ENCODE assay signal across 9 cellular contexts in the genomic region with DNA sequence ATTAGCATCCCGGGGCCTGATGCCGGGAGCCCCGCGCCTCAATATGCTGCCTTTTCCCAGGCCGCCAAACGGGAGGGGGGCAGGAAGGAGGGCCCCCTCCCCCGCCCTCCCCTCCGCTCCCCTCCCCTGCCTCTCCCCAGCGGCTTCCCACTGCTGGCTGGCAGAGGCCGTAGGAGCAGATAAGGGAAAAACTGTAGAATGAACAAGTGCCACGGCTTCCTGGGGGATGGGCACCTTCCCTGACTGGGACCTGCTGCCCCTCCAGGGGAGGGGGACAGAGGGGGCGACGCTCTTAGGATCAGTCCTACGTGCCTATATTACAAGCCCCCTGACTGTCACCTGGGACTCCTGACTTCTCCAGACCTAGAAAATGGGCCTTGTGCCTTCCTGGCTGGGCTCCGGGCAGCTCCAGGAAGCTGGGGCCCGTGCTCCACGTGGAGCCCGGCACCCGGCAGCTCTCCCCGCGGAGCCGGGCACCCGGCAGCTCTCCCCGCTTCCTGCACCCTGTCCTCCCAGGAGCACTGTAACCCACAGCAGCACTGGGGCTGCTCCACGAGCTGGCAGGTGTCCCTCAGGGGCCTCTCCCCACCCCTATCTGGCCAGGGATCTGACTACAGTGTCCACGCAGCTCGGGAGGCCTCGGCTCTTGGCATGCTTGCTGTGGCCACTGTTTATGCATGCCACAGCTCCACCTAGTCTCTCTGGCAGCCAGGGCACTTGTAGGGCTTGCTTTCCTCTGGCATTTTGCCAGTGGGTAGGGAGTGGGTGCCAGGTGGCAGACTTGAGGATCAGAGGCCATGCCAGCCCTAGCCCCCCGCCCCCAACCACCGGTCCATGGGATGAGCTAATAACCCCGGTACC. TPM values are rescaled to one million over a fixed set of nuclear protein-coding genes. Genes with fewer than 3 reads are reported as not detected.
DNase-seq lines count a peak whose midpoint lies in the region; ATAC-seq, FAIRE-seq and TF ChIP-seq lines count a peak whose summit lies in the region.
"Had no signal": no experiment of that assay in that cellular context is flagged by ENCODE, and none has a peak within 500 bp of the region (broad histone marks: within the 10 kb centered on the region; RNA-seq: fewer than 3 reads in every experiment).

No MANE protein-coding gene starts in this region.

- H3K36me3 ChIP-seq in CD4-positive, alpha-beta memory T cell (ENCODE audit: insufficient read depth, low read length): no peaks in the 10 kb centered on the region
- no peaks in the 10 kb centered on the region for H3K36me3 ChIP-seq in astrocyte (ENCODE audit: insufficient read depth, low read length)
- H3K36me3 ChIP-seq in naive thymus-derived CD4-positive, alpha-beta T cell (ENCODE audit: control insufficient read depth in 2 of 3, insufficient read depth in 3 of 3, low read length in 3 of 3): peaks cover 0 to 3% (median 0%) of the 10 kb centered on the region in 3 experiments
- no peaks in the 10 kb centered on the region for H3K36me3 ChIP-seq in BE2C

- no peak for ATAC-seq in naive thymus-derived CD4-positive, alpha-beta T cell
- ATAC-seq in HG03196 (IDR thresholded peaks at IDR 0.05; ENCODE audit: unreplicated experiment) (no peak), GM19397 (IDR thresholded peaks at IDR 0.05; ENCODE audit: unreplicated experiment) (no peak)

- peaks cover 17% of the 10 kb centered on the region for H3K27me3 ChIP-seq in CD4-positive, alpha-beta memory T cell (ENCODE audit: insufficient read depth, low read length)
- H3K27me3 ChIP-seq in astrocyte (ENCODE audit: insufficient read depth, low read length) (peaks cover 6% of the 10 kb centered on the region), BE2C (no peaks in the 10 kb centered on the region)
- H3K27me3 ChIP-seq in naive thymus-derived CD4-positive, alpha-beta T cell (ENCODE audit: control insufficient read depth in 2 of 2, insufficient read depth in 2 of 2, low read length in 2 of 2): peaks cover 4 to 10% of the 10 kb centered on the region in 2 donors

- peak overlapping the region; percentile 18 for H2AFZ ChIP-seq in astrocyte (ENCODE audit: low read depth, low read length)

- peak overlapping the region in 7 of 8 donors; percentile 28 to 73 (median 49) for H3K4me3 Mint-ChIP-seq in CD4-positive, alpha-beta memory T cell
- H3K4me3 Mint-ChIP-seq in HFFc6 (no peak overlapping the region), astrocyte (ENCODE audit: unreplicated experiment) (no peak overlapping the region)
- peak overlapping the region in 9 of 10 donors; percentile 37 to 93 (median 59) for H3K4me3 Mint-ChIP-seq in naive thymus-derived CD4-positive, alpha-beta T cell

- no peak overlapping the region for H3K4me2 ChIP-seq in astrocyte (ENCODE audit: low read length)

- no peak for FAIRE-seq in astrocyte (lab: Jason Lieb, UNC)

- peak overlapping the region in 1 of 7 donors; percentile 76 for H3K27ac Mint-ChIP-seq in CD4-positive, alpha-beta memory T cell
- H3K27ac Mint-ChIP-seq in HFFc6 (peak overlapping the region; percentile 36; the same call in 1 of the 2 replicates), astrocyte (ENCODE audit: unreplicated experiment) (no peak overlapping the region)
- H3K27ac Mint-ChIP-seq in naive thymus-derived CD4-positive, alpha-beta T cell: peak overlapping the region in 1 of 9 donors; percentile 19

- no peaks in the 10 kb centered on the region for H3K9me3 Mint-ChIP-seq in CD4-positive, alpha-beta memory T cell
- H3K9me3 Mint-ChIP-seq in HFFc6 (no peaks in the 10 kb centered on the region), astrocyte (ENCODE audit: unreplicated experiment) (no peaks in the 10 kb centered on the region)
- H3K9me3 Mint-ChIP-seq in naive thymus-derived CD4-positive, alpha-beta T cell: no peaks in the 10 kb centered on the region

- peaks cover 3 to 29% (median 15%) of the 10 kb centered on the region in 4 donors for H3K4me1 Mint-ChIP-seq in CD4-positive, alpha-beta memory T cell
- H3K4me1 Mint-ChIP-seq in HFFc6 (ENCODE audit: low read depth) (peaks cover 46% of the 10 kb centered on the region), astrocyte (ENCODE audit: low read depth, unreplicated experiment) (peaks cover 10% of the 10 kb centered on the region)
- H3K4me1 Mint-ChIP-seq in naive thymus-derived CD4-positive, alpha-beta T cell: peaks cover 7 to 19% (median 14%) of the 10 kb centered on the region in 7 donors

- TF ChIP-seq CTCF in HFFc6 (IDR thresholded peaks at IDR 0.05): peak; percentile 18; the same call in 1 of the 2 replicates
- no peak for TF ChIP-seq CTCF in astrocyte (IDR thresholded peaks at IDR 0.05; ENCODE audit: insufficient read depth, low read depth, low read length)
- TF ChIP-seq CTCF in BE2C (IDR thresholded peaks at IDR 0.05; ENCODE audit: low read depth, low read length): no peak

- peaks cover 28% of the 10 kb centered on the region for H3K4me1 ChIP-seq in CD4-positive, alpha-beta memory T cell (ENCODE audit: insufficient read depth, low read length)
- peaks cover 43% of the 10 kb centered on the region for H3K4me1 ChIP-seq in astrocyte (ENCODE audit: insufficient read depth, low read length)
- H3K4me1 ChIP-seq in naive thymus-derived CD4-positive, alpha-beta T cell (ENCODE audit: control insufficient read depth in 2 of 2, insufficient read depth in 2 of 2, low read length in 2 of 2): peaks cover 15 to 17% of the 10 kb centered on the region in 2 donors
- peaks cover 13% of the 10 kb centered on the region; the same call in 1 of the 2 replicates for H3K4me1 ChIP-seq in BE2C

- POLR2A ChIA-PET in CD4-positive, alpha-beta memory T cell (lab: Charles Lee; ENCODE audit: partially characterized antibody): interaction anchor here (0.8 to 13.2 kb wide), 2 partner anchors 14 to 54 kb away, joined by 4 to 367 read pairs; no protein-coding TSS in a partner anchor
- POLR2A ChIA-PET in naive thymus-derived CD4-positive, alpha-beta T cell (lab: Charles Lee): interaction anchor here (0.5 to 13.2 kb wide), 4 partner anchors 14 to 990 kb away, joined by 3 to 294 read pairs (median 4); no protein-coding TSS in a partner anchor

- H3K79me2 ChIP-seq in astrocyte (ENCODE audit: insufficient read depth, low read length): peaks cover 2% of the 10 kb centered on the region

- H3K27me3 Mint-ChIP-seq in CD4-positive, alpha-beta memory T cell: peaks cover 13 to 20% of the 10 kb centered on the region in 2 donors
- H3K27me3 Mint-ChIP-seq in HFFc6 (ENCODE audit: insufficient read depth): peaks cover 10% of the 10 kb centered on the region
- peaks cover 33% of the 10 kb centered on the region for H3K27me3 Mint-ChIP-seq in astrocyte (ENCODE audit: low read depth, unreplicated experiment)
- H3K27me3 Mint-ChIP-seq in naive thymus-derived CD4-positive, alpha-beta T cell: peaks cover 0 to 50% (median 2%) of the 10 kb centered on the region in 5 donors

- no peaks in the 10 kb centered on the region for H3K9me3 ChIP-seq in CD4-positive, alpha-beta memory T cell (ENCODE audit: control insufficient read depth in 1 of 2, low read length in 2 of 2)
- H3K9me3 ChIP-seq in astrocyte (ENCODE audit: insufficient read depth, low read depth, low read length) (no peaks in the 10 kb centered on the region), BE2C (no peaks in the 10 kb centered on the region)
- no peaks in the 10 kb centered on the region for H3K9me3 ChIP-seq in naive thymus-derived CD4-positive, alpha-beta T cell (ENCODE audit: control insufficient read depth in 2 of 3, low read length in 3 of 3)

- H3K4me3 ChIP-seq in CD4-positive, alpha-beta memory T cell (ENCODE audit: low read length in 2 of 2): no peak overlapping the region
- H3K4me3 ChIP-seq in astrocyte (ENCODE audit: insufficient read depth, low read depth, low read length) (no peak overlapping the region), BE2C (ENCODE audit: low read depth, low read length) (no peak overlapping the region)
- peak overlapping the region; percentile 13 for H3K4me3 ChIP-seq in naive thymus-derived CD4-positive, alpha-beta T cell (ENCODE audit: low read length)

- CTCF ChIA-PET in CD4-positive, alpha-beta memory T cell (lab: Charles Lee; ENCODE audit: partially characterized antibody): interaction anchor here (1.4 kb wide), 1 partner anchor 16 kb away, joined by 5 read pairs; no protein-coding TSS in a partner anchor
- CTCF ChIA-PET in naive thymus-derived CD4-positive, alpha-beta T cell (lab: Charles Lee): interaction anchor here (0.7 to 1.0 kb wide), 2 partner anchors 9 to 25 kb away, joined by 3 to 4 read pairs; partner anchors contain the start of gene TNFRSF14

- no peak overlapping the region for H3K9ac ChIP-seq in astrocyte (ENCODE audit: low read length)

- DNase-seq in CD4-positive, alpha-beta memory T cell: no peak
- DNase-seq in HFFc6 (peak; percentile 32), astrocyte (ENCODE audit: low read depth) (no peak), GOT3 (lab: John Stamatoyannopoulos, UW) (no peak), BE2C (no peak)
- DNase-seq in naive thymus-derived CD4-positive, alpha-beta T cell: peak in 1 of 9 donors; percentile 33
- DNase-seq: aorta had no signal

- no peak overlapping the region for H3K27ac ChIP-seq in CD4-positive, alpha-beta memory T cell (ENCODE audit: low read depth, low read length)
- no peak overlapping the region for H3K27ac ChIP-seq in astrocyte (ENCODE audit: low read depth, low read length)
- no peak overlapping the region for H3K27ac ChIP-seq in naive thymus-derived CD4-positive, alpha-beta T cell (ENCODE audit: low read depth, low read length)

- H3K36me3 Mint-ChIP-seq in CD4-positive, alpha-beta memory T cell: peaks cover 0 to 2% of the 10 kb centered on the region in 2 donors
- H3K36me3 Mint-ChIP-seq in HFFc6 (ENCODE audit: low read depth): no peaks in the 10 kb centered on the region
- no peaks in the 10 kb centered on the region for H3K36me3 Mint-ChIP-seq in astrocyte (ENCODE audit: low read depth, unreplicated experiment)
- no peaks in the 10 kb centered on the region for H3K36me3 Mint-ChIP-seq in naive thymus-derived CD4-positive, alpha-beta T cell

- H4K20me1 ChIP-seq in astrocyte (ENCODE audit: insufficient read depth, low read length): peaks cover 2% of the 10 kb centered on the region

- intact Hi-C loops in CD4-positive, alpha-beta memory T cell (cut with micrococcal nuclease): no loop called here
- intact Hi-C loops in naive thymus-derived CD4-positive, alpha-beta T cell (cut with micrococcal nuclease): no loop called here

RNA-seq across cellular contexts. Expression of gene HES5, which starts 0.7 kb away (rescaled TPM):
- not detected for total RNA-seq in CD4-positive, alpha-beta memory T cell
- polyA plus RNA-seq in CD4-positive, alpha-beta memory T cell: not detected
- under 1 TPM in 5 of 6 experiments, not detected in 1; 0.28 to 0.57 (median 0.36) TPM for total RNA-seq in HFFc6 (2021; fragmentation: NEBNext Ultra II Directional; extraction: Animal tissue kit (Norgen Biotek cat#: 25700))
- 0.22 TPM in 1 of 2 replicates, not detected in the other for total RNA-seq in astrocyte
- not detected for total RNA-seq in naive thymus-derived CD4-positive, alpha-beta T cell
- not detected for polyA plus RNA-seq in naive thymus-derived CD4-positive, alpha-beta T cell
- not detected for polyA plus RNA-seq in BE2C (2012; ENCODE audit: insufficient read depth, insufficient read length, low read depth)
- polyA plus RNA-seq: aorta had no signal

RNA-seq across cellular contexts. Expression of gene PANK4, which starts 4.3 kb away (rescaled TPM):
- total RNA-seq in CD4-positive, alpha-beta memory T cell: 10 to 100 TPM; 88.9 to 93.7 TPM
- 10 to 100 TPM; 10.6 to 24.4 TPM for polyA plus RNA-seq in CD4-positive, alpha-beta memory T cell
- total RNA-seq in HFFc6 (2021; fragmentation: NEBNext Ultra II Directional; extraction: Animal tissue kit (Norgen Biotek cat#: 25700)): 10 to 100 TPM; 20.6 to 26.4 (median 24.0) TPM
- total RNA-seq in astrocyte: 23.1 and 26.3 TPM in 2 replicates
- 10 to 100 TPM; 55.8 to 91.2 (median 72.6) TPM for total RNA-seq in naive thymus-derived CD4-positive, alpha-beta T cell
- polyA plus RNA-seq in naive thymus-derived CD4-positive, alpha-beta T cell: 10 to 100 TPM; 12.7 to 29.9 TPM
- polyA plus RNA-seq in BE2C (2012; ENCODE audit: insufficient read depth, insufficient read length, low read depth): 39.2 TPM

RNA-seq across cellular contexts. Expression of gene TNFRSF14, which starts 25.4 kb away (rescaled TPM):
- total RNA-seq in CD4-positive, alpha-beta memory T cell: 100 to 1,000 TPM; 170 to 173 TPM
- 10 to 100 TPM; 59.6 to 66.1 TPM for polyA plus RNA-seq in CD4-positive, alpha-beta memory T cell
- total RNA-seq in HFFc6 (2021; fragmentation: NEBNext Ultra II Directional; extraction: Animal tissue kit (Norgen Biotek cat#: 25700)): 10 to 100 TPM in 4 of 6 experiments, 1 to 10 TPM in 2; 7.4 to 14.2 (median 11.5) TPM
- 0.36 TPM in 1 of 2 replicates, not detected in the other for total RNA-seq in astrocyte
- 100 to 1,000 TPM; 182 to 253 (median 204) TPM for total RNA-seq in naive thymus-derived CD4-positive, alpha-beta T cell
- polyA plus RNA-seq in naive thymus-derived CD4-positive, alpha-beta T cell: 10 to 100 TPM; 52.5 to 65.1 TPM
- 29.5 TPM for polyA plus RNA-seq in BE2C (2012; ENCODE audit: insufficient read depth, insufficient read length, low read depth)

RNA-seq across cellular contexts. Expression of gene PLCH2, which starts 54.6 kb away (rescaled TPM):
- total RNA-seq in CD4-positive, alpha-beta memory T cell: 10 to 100 TPM; 26.6 to 31.6 TPM
- 1 to 10 TPM in 1 of 2 donors, not detected in 1; 2.0 TPM for polyA plus RNA-seq in CD4-positive, alpha-beta memory T cell
- under 1 TPM in 5 of 6 experiments, not detected in 1; 0.09 to 0.34 (median 0.18) TPM for total RNA-seq in HFFc6 (2021; fragmentation: NEBNext Ultra II Directional; extraction: Animal tissue kit (Norgen Biotek cat#: 25700))
- 2.0 and 2.2 TPM in 2 replicates for total RNA-seq in astrocyte
- 10 to 100 TPM; 10.1 to 37.4 (median 18.4) TPM for total RNA-seq in naive thymus-derived CD4-positive, alpha-beta T cell
- polyA plus RNA-seq in naive thymus-derived CD4-positive, alpha-beta T cell: 1 to 10 TPM in 1 of 2 donors, under 1 TPM in 1; 0.11 to 1.5 TPM
- 6.1 TPM for polyA plus RNA-seq in BE2C (2012; ENCODE audit: insufficient read depth, insufficient read length, low read depth)
- polyA plus RNA-seq: aorta had no signal

RNA-seq across cellular contexts. Expression of gene PRXL2B, which starts 55.8 kb away (rescaled TPM):
- 10 to 100 TPM; 26.5 to 27.2 TPM for total RNA-seq in CD4-positive, alpha-beta memory T cell
- 10 to 100 TPM; 21.4 to 23.5 TPM for polyA plus RNA-seq in CD4-positive, alpha-beta memory T cell
- total RNA-seq in HFFc6 (2021; fragmentation: NEBNext Ultra II Directional; extraction: Animal tissue kit (Norgen Biotek cat#: 25700)): 10 to 100 TPM; 27.1 to 38.9 (median 34.7) TPM
- 19.2 and 20.6 TPM in 2 replicates for total RNA-seq in astrocyte
- 10 to 100 TPM; 12.3 to 37.0 (median 26.7) TPM for total RNA-seq in naive thymus-derived CD4-positive, alpha-beta T cell
- 10 to 100 TPM; 15.7 to 26.5 TPM for polyA plus RNA-seq in naive thymus-derived CD4-positive, alpha-beta T cell
- polyA plus RNA-seq in BE2C (2012; ENCODE audit: insufficient read depth, insufficient read length, low read depth): 128 TPM

Comparison
In these comparisons a context has a peak if more than half of its experiments do, and no peak if none do; other contexts are left out.
1. H3K4me3 Mint-ChIP-seq: peak in CD4-positive, alpha-beta memory T cell (7 of 8) and naive thymus-derived CD4-positive, alpha-beta T cell (9 of 10); none in HFFc6 (single experiment) and astrocyte (single experiment).
2. RNA of gene TNFRSF14, which starts 25.4 kb away (total RNA-seq): 182 to 253 TPM in naive thymus-derived CD4-positive, alpha-beta T cell and 170 to 173 TPM in CD4-positive, alpha-beta memory T cell; 7.4 to 14.2 TPM in HFFc6 and 0.36 TPM in astrocyte; every median in the first group is over 10 times any median in the second.